In the genomic region with DNA sequence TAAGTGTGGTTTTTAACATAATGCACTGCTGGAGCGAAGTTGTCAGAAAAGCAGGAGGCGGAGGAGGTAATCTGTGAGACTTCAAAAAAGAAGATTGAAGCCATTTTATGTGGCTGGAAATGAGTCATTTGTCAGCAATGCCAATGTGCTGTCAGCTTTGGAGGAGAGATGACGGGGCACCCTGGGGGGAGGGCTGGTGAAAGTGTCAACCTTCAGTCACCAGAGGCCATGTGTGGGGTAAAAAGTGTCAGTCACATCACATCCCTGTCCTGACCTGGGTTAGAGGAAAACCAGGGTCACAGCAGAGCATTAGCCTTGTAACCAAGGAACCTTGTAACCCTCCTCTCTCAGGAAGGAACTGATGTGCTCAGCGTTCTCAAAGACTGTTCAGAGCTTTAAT, we compare ENCODE assay signal across 13 cellular contexts. TPM values are rescaled to one million over a fixed set of nuclear protein-coding genes. Genes with fewer than 3 reads are reported as not detected.
DNase-seq lines count a peak whose midpoint lies in the region; ATAC-seq and TF ChIP-seq lines count a peak whose summit lies in the region.
"Had no signal": no experiment of that assay in that cellular context is flagged by ENCODE, and none has a peak within 500 bp of the region (broad histone marks: within the 10 kb centered on the region; RNA-seq: fewer than 3 reads in every experiment).

No MANE protein-coding gene starts in this region.

- peak; percentile 65 for ATAC-seq in foreskin keratinocyte
- no peak for ATAC-seq in GM19467 (IDR thresholded peaks at IDR 0.05; ENCODE audit: unreplicated experiment)
- ATAC-seq in left colon, result no peak
- ATAC-seq: PC-3 had no signal

- DNase-seq in activated naive CD4-positive, alpha-beta T cell treated with anti-CD3 and anti-CD28 coated beads for 36 hours, result peak; percentile 19
- DNase-seq in activated naive CD4-positive, alpha-beta T cell (lab: John Stamatoyannopoulos, UW), result no peak
- DNase-seq in SK-N-SH, result no peak
- peak; percentile 13 to 44 for DNase-seq in foreskin keratinocyte
- peak; percentile 25 for DNase-seq in stimulated activated CD8-positive, alpha-beta memory T cell treated with anti-CD3 and anti-CD28 coated beads, Interleukin-4, amount 100 ng/mL, for 48 hours
- DNase-seq in GM10266 (ENCODE audit: extremely low spot score), result no peak
- no peak for DNase-seq in left colon
- DNase-seq: AML-193, GF-D8, NCI-H1930, PC-3 had no signal

- peaks cover 4% of the 10 kb centered on the region for H3F3A ChIP-seq in SK-N-SH (replicated peaks; ENCODE audit: insufficient read depth)

- no peak overlapping the region for H3K4me3 Mint-ChIP-seq in activated naive CD4-positive, alpha-beta T cell treated with anti-CD3 and anti-CD28 coated beads for 36 hours

- intact Hi-C loops in activated naive CD4-positive, alpha-beta T cell treated with anti-CD3 and anti-CD28 coated beads for 36 hours (cut with micrococcal nuclease), result no loop called here
- intact Hi-C loops in left colon (cut with DNase I, micrococcal nuclease), result no loop called here

- H3K4me1 ChIP-seq in SK-N-SH (ENCODE audit: control insufficient read depth in 1 of 2, insufficient read depth in 2 of 2, low read depth in 1 of 2, low read length in 1 of 2) (peaks cover 5 to 10% of the 10 kb centered on the region in 2 experiments; a peak in 2 of 4 replicates), foreskin keratinocyte (no peaks in the 10 kb centered on the region)

- H3K9me3 Mint-ChIP-seq in activated naive CD4-positive, alpha-beta T cell treated with anti-CD3 and anti-CD28 coated beads for 36 hours, result no peaks in the 10 kb centered on the region

- no peaks in the 10 kb centered on the region for H3K27me3 ChIP-seq in SK-N-SH (ENCODE audit: insufficient read depth)
- H3K27me3 ChIP-seq in foreskin keratinocyte, result no peaks in the 10 kb centered on the region
- H3K27me3 ChIP-seq: hepatocyte had no signal

- POLR2A ChIA-PET in SK-N-SH (lab: Yijun Ruan, JAX), result no interaction called here

- no peak overlapping the region for H3K27ac ChIP-seq in SK-N-SH (ENCODE audit: low read depth in 2 of 2, low read length in 1 of 2)
- H3K27ac ChIP-seq in foreskin keratinocyte, result no peak overlapping the region
- H3K27ac ChIP-seq: hepatocyte had no signal

- no peaks in the 10 kb centered on the region for H3K9me2 ChIP-seq in SK-N-SH

- TF ChIP-seq RAD21 in SK-N-SH (IDR thresholded peaks at IDR 0.05; ENCODE audit: low read length), result no peak

- no peaks in the 10 kb centered on the region for H3K36me3 ChIP-seq in SK-N-SH (replicated peaks in 1 of 2; ENCODE audit: control insufficient read depth in 1 of 2, insufficient read depth in 2 of 2, low read length in 1 of 2)

- H3K4me3 ChIP-seq in SK-N-SH (ENCODE audit: low read depth in 2 of 2, low read length in 1 of 2), result no peak overlapping the region
- H3K4me3 ChIP-seq: hepatocyte had no signal

- peak overlapping the region; percentile 65; the same call in 1 of the 2 replicates for H2AFZ ChIP-seq in SK-N-SH (ENCODE audit: low read depth)
- H2AFZ ChIP-seq: hepatocyte had no signal

- CTCF ChIA-PET in activated naive CD4-positive, alpha-beta T cell treated with anti-CD3 and anti-CD28 coated beads for 36 hours (lab: Charles Lee), result no interaction called here
- CTCF ChIA-PET in SK-N-SH (lab: Yijun Ruan, JAX), result interaction anchor here (1.0 kb wide), 1 partner anchor 13 kb away, joined by 3 read pairs; no protein-coding TSS in a partner anchor

- H3K4me1 Mint-ChIP-seq in activated naive CD4-positive, alpha-beta T cell treated with anti-CD3 and anti-CD28 coated beads for 36 hours (ENCODE audit: low read depth), result no peaks in the 10 kb centered on the region

- H3K9ac ChIP-seq in SK-N-SH, result no peak overlapping the region

- H3K27ac Mint-ChIP-seq in activated naive CD4-positive, alpha-beta T cell treated with anti-CD3 and anti-CD28 coated beads for 36 hours, result no peak overlapping the region

- peaks cover 9% of the 10 kb centered on the region for H3K27me3 Mint-ChIP-seq in activated naive CD4-positive, alpha-beta T cell treated with anti-CD3 and anti-CD28 coated beads for 36 hours (ENCODE audit: low read depth)

- H3K9me3 ChIP-seq in SK-N-SH, result no peaks in the 10 kb centered on the region

- H3K36me3 Mint-ChIP-seq in activated naive CD4-positive, alpha-beta T cell treated with anti-CD3 and anti-CD28 coated beads for 36 hours (ENCODE audit: low read depth), result no peaks in the 10 kb centered on the region

- no peak for TF ChIP-seq EP300 in SK-N-SH (IDR thresholded peaks at IDR 0.05; ENCODE audit: borderline replicate concordance in 1 of 2, low read depth in 1 of 2, low read length in 1 of 2)

- 24% methylated on average over 4 of the region's 4 CpGs for WGBS in SK-N-SH (ENCODE audit: low lambda C conversion rate)

- peak overlapping the region; percentile 45 for H3K4me2 ChIP-seq in SK-N-SH
- H3K4me2 ChIP-seq: hepatocyte had no signal

- H4K20me1 ChIP-seq in SK-N-SH (ENCODE audit: insufficient read depth), result no peaks in the 10 kb centered on the region

- no peaks in the 10 kb centered on the region for H3K79me2 ChIP-seq in SK-N-SH (ENCODE audit: insufficient read depth)
- H3K79me2 ChIP-seq: hepatocyte had no signal

- TF ChIP-seq CTCF in SK-N-SH (IDR thresholded peaks at IDR 0.05) (no peak), foreskin keratinocyte (conservative IDR thresholded peaks at IDR 0.05) (no peak), GM10266 (IDR thresholded peaks at IDR 0.05; ENCODE audit: control insufficient read depth, insufficient read depth, low read depth, missing control alignments) (no peak)

TF ChIP-seq in SK-N-SH, 30 proteins besides CTCF, POLR2A, EP300 and RAD21:
- TF ChIP-seq, protein P1, sequence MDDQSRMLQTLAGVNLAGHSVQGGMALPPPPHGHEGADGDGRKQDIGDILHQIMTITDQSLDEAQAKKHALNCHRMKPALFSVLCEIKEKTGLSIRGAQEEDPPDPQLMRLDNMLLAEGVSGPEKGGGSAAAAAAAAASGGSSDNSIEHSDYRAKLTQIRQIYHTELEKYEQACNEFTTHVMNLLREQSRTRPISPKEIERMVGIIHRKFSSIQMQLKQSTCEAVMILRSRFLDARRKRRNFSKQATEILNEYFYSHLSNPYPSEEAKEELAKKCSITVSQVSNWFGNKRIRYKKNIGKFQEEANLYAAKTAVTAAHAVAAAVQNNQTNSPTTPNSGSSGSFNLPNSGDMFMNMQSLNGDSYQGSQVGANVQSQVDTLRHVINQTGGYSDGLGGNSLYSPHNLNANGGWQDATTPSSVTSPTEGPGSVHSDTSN (IDR thresholded peaks at IDR 0.05), result 0 out of 2 replicates have a peak, but pooled peaks have one; percentile 15
- no peak for TF ChIP-seq FOXM1 (IDR thresholded peaks at IDR 0.05; ENCODE audit: low read depth)
- peak; percentile 12; the same call in 1 of the 2 replicates for TF ChIP-seq FOSL2 (IDR thresholded peaks at IDR 0.05; ENCODE audit: borderline replicate concordance, low read depth)

RNA-seq across cellular contexts. Expression of a gene that starts 59.1 kb away (rescaled TPM):
- not detected for total RNA-seq in activated naive CD4-positive, alpha-beta T cell treated with anti-CD3 and anti-CD28 coated beads for 36 hours
- 0.85 and 1.2 TPM in 2 replicates for polyA plus RNA-seq in SK-N-SH (2012; rRNA removed)
- 1.2 and 1.4 TPM in 2 replicates for polyA plus RNA-seq in SK-N-SH (2012; cell fraction: cytosol; rRNA removed)
- 0.47 and 1.2 TPM in 2 replicates for polyA plus RNA-seq in SK-N-SH (2012; cell fraction: nucleus; rRNA removed)
- total RNA-seq in foreskin keratinocyte, result not detected in 2 replicates
- not detected in 2 replicates for polyA plus RNA-seq in foreskin keratinocyte
- 10 to 100 TPM in 1 of 2 donors, 1 to 10 TPM in 1; 6.0 to 12.8 TPM for total RNA-seq in left colon
- total RNA-seq: PC-3 had no signal

Comparison
In these comparisons a context has a peak if more than half of its experiments do, and no peak if none do; other contexts are left out.
1. DNase-seq: peak in activated naive CD4-positive, alpha-beta T cell treated with anti-CD3 and anti-CD28 coated beads for 36 hours (single experiment), foreskin keratinocyte (2 of 2) and stimulated activated CD8-positive, alpha-beta memory T cell treated with anti-CD3 and anti-CD28 coated beads, Interleukin-4, amount 100 ng/mL, for 48 hours (single experiment); none in activated naive CD4-positive, alpha-beta T cell (0 of 4), SK-N-SH (single experiment), GM10266 (single experiment) and left colon (0 of 2).